ENCODE assay signal across 23 cellular contexts in the genomic region with DNA sequence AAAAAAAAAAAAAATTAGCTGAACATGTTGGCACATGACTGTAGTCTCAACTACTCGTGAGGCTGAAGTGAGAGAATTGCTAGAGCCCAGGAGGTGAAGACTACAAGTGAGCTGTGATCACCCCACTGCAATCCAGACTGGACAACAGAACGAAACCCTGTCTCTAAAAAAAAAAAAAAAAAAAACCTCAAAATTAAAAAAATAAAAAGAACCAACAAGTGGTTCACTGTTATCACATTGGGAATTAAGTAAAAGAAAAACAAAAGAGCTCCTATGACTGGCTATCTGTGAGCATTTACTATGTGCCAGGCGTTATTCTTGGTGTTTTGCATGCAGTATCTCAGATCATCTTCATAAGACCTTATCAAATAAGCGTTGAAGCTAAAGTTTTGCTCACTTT.
"Had no signal": no experiment of that assay in that cellular context is flagged by ENCODE, and none has a peak within 500 bp of the region (broad histone marks: within the 10 kb centered on the region; RNA-seq: fewer than 3 reads in every experiment).

No MANE protein-coding gene starts in this region.

- H3K4me1 ChIP-seq: Peyer's patch, SJCRH30 had no signal

- H3K4me1 Mint-ChIP-seq: T-cell had no signal

- ATAC-seq: PC-3, Right ventricle myocardium inferior, T-cell had no signal

- H3K27ac Mint-ChIP-seq: T-cell had no signal

- H3K27me3 ChIP-seq: Peyer's patch, SJCRH30 had no signal

- H3K27me3 Mint-ChIP-seq: T-cell had no signal

- H3K27ac ChIP-seq: KMS-11, Peyer's patch, SJCRH30, SK-N-MC had no signal

- H3K4me3 Mint-ChIP-seq: T-cell had no signal

- H3K36me3 Mint-ChIP-seq: T-cell had no signal

- H3K4me3 ChIP-seq: Peyer's patch, SJCRH30, SK-N-MC had no signal

- H3K9me3 Mint-ChIP-seq: T-cell had no signal

- H3K9me3 ChIP-seq: Peyer's patch, SJCRH30 had no signal

- H3K36me3 ChIP-seq: Peyer's patch had no signal

- DNase-seq: IMR-90; Kasumi-1; MM.1S; NCI-H1092 treated with DMSO at 0.1 percent for 48 hours; NCI-H1436; NCI-H187; NCI-H2029; NCI-H2081 treated with DMSO at 0.1 percent for 48 hours; NCI-H226; NCI-H446; NCI-H510A; NCI-H524 treated with DMSO at 0.1 percent for 48 hours; NCI-H69; NCI-H774; NK-92 treated with Interleukin-12 subunit alpha and Interleukin-12 subunit beta, amount 100 ng/mL, for 24 hours; PC-3; Peyer's patch; SHP77 treated with DMSO at 0.1 percent for 48 hours; SJCRH30; T-cell had no signal

- H3K9ac ChIP-seq: KMS-11 had no signal
